27 cellular contexts compared by ENCODE assay signal in genomic region chr3:2853627-2854026, GRCh38.
"Had no signal": no experiment of that assay in that cellular context is flagged by ENCODE, and none has a peak within 500 bp of the region (broad histone marks: within the 10 kb centered on the region; RNA-seq: fewer than 3 reads in every experiment).

No MANE protein-coding gene starts in this region.

- H3K4me3 Mint-ChIP-seq: nephron; neural progenitor cell; stimulated activated effector memory CD8-positive, alpha-beta T cell treated with anti-CD3 and anti-CD28 coated beads, Interleukin-12 subunit alpha, Interleukin-12 subunit beta, amount 100 ng/mL, for 72 hours; stimulated activated naive B cell treated with anti-CD40 and anti-IgM and Interleukin-4, amounts not matched to agents 10 μg/mL and 1 μg/mL and 100 μg/mL, for 72 hours; stimulated activated naive CD8-positive, alpha-beta T cell treated with anti-CD3 and anti-CD28 coated beads, Interleukin-15, Interleukin-2, amounts not matched to agents 100 ng/mL and 50 ng/mL, for 24 hours had no signal

- ATAC-seq: psoas muscle; right cardiac atrium; right lobe of liver; stimulated activated effector memory CD8-positive, alpha-beta T cell treated with anti-CD3 and anti-CD28 coated beads, Interleukin-12 subunit alpha, Interleukin-12 subunit beta, amount 100 ng/mL, for 72 hours; stimulated activated naive B cell treated with anti-CD40 and anti-IgM and Interleukin-4, amounts not matched to agents 10 μg/mL and 1 μg/mL and 100 μg/mL, for 72 hours had no signal

- H3K4me3 ChIP-seq: neural progenitor cell, ovary, psoas muscle, right lobe of liver, sigmoid colon, stomach, thoracic aorta, thyroid gland, tibial nerve, upper lobe of left lung, vagina had no signal

- H3K27ac Mint-ChIP-seq: nephron; neural progenitor cell; progenitor cell of endocrine pancreas; stimulated activated effector memory CD8-positive, alpha-beta T cell treated with anti-CD3 and anti-CD28 coated beads, Interleukin-12 subunit alpha, Interleukin-12 subunit beta, amount 100 ng/mL, for 72 hours; stimulated activated naive B cell treated with anti-CD40 and anti-IgM and Interleukin-4, amounts not matched to agents 10 μg/mL and 1 μg/mL and 100 μg/mL, for 72 hours; stimulated activated naive CD8-positive, alpha-beta T cell treated with anti-CD3 and anti-CD28 coated beads, Interleukin-15, Interleukin-2, amounts not matched to agents 100 ng/mL and 50 ng/mL, for 24 hours had no signal

- H3K27ac ChIP-seq: neural progenitor cell, ovary, parathyroid adenoma, psoas muscle, right lobe of liver, sigmoid colon, stomach, thoracic aorta, thyroid gland, tibial nerve, upper lobe of left lung, vagina had no signal

- H3K4me1 ChIP-seq: neural progenitor cell, psoas muscle, sigmoid colon, stomach, thyroid gland, upper lobe of left lung had no signal

- H3K9me3 ChIP-seq: ovary, psoas muscle, right lobe of liver, sigmoid colon, stomach, thoracic aorta, thyroid gland, tibial nerve, upper lobe of left lung, vagina had no signal

- H3K36me3 Mint-ChIP-seq: neural progenitor cell; stimulated activated effector memory CD8-positive, alpha-beta T cell treated with anti-CD3 and anti-CD28 coated beads, Interleukin-12 subunit alpha, Interleukin-12 subunit beta, amount 100 ng/mL, for 72 hours; stimulated activated naive B cell treated with anti-CD40 and anti-IgM and Interleukin-4, amounts not matched to agents 10 μg/mL and 1 μg/mL and 100 μg/mL, for 72 hours had no signal

- H3K27me3 Mint-ChIP-seq: progenitor cell of endocrine pancreas; stimulated activated naive B cell treated with anti-CD40 and anti-IgM and Interleukin-4, amounts not matched to agents 10 μg/mL and 1 μg/mL and 100 μg/mL, for 72 hours had no signal

- H3K4me1 Mint-ChIP-seq: stimulated activated naive B cell treated with anti-CD40 and anti-IgM and Interleukin-4, amounts not matched to agents 10 μg/mL and 1 μg/mL and 100 μg/mL, for 72 hours had no signal

- H3K27me3 ChIP-seq: neural progenitor cell, ovary, right lobe of liver, sigmoid colon, stomach, thyroid gland, tibial nerve, upper lobe of left lung, vagina had no signal

- H3K9me3 Mint-ChIP-seq: nephron; stimulated activated effector memory CD8-positive, alpha-beta T cell treated with anti-CD3 and anti-CD28 coated beads, Interleukin-12 subunit alpha, Interleukin-12 subunit beta, amount 100 ng/mL, for 72 hours; stimulated activated naive B cell treated with anti-CD40 and anti-IgM and Interleukin-4, amounts not matched to agents 10 μg/mL and 1 μg/mL and 100 μg/mL, for 72 hours; stimulated activated naive CD8-positive, alpha-beta T cell treated with anti-CD3 and anti-CD28 coated beads, Interleukin-15, Interleukin-2, amounts not matched to agents 100 ng/mL and 50 ng/mL, for 24 hours had no signal

- DNase-seq: occipital lobe; ovary; posterior cingulate gyrus; psoas muscle; right cardiac atrium; right lobe of liver; sigmoid colon; small intestine; stimulated activated CD4-positive, alpha-beta T cell treated with anti-CD3 and anti-CD28 coated beads, Interleukin-15, amount 100 ng/mL, for 24 hours; stimulated activated CD4-positive, alpha-beta T cell treated with anti-CD3 and anti-CD28 coated beads, Interleukin-2, amount 100 ng/mL, for 24 hours; stimulated activated CD4-positive, alpha-beta T cell treated with anti-CD3 and anti-CD28 coated beads, Interleukin-2, amount 100 ng/mL, for 48 hours; stimulated activated CD4-positive, alpha-beta T cell treated with anti-CD3 and anti-CD28 coated beads, Interleukin-4, amount 100 ng/mL, for 24 hours; stimulated activated naive B cell treated with anti-CD40 and anti-IgM and Interleukin-4, amounts not matched to agents 10 μg/mL and 1 μg/mL and 100 μg/mL, for 72 hours; stimulated activated naive CD4-positive, alpha-beta T cell treated with Interleukin-2 at 50 U/mL for 16 hours; stomach; thyroid gland; trophoblast cell; upper lobe of left lung had no signal

- H3K36me3 ChIP-seq: neural progenitor cell, ovary, right lobe of liver, sigmoid colon, stomach, thoracic aorta, thyroid gland, tibial nerve, upper lobe of left lung, vagina had no signal
